In genomic region chr18:43661570-43661969, GRCh38 we compare ENCODE assay signal across 9 cellular contexts.
DNase-seq lines count a peak whose midpoint lies in the region; ATAC-seq and TF ChIP-seq lines count a peak whose summit lies in the region.
"Had no signal": no experiment of that assay in that cellular context is flagged by ENCODE, and none has a peak within 500 bp of the region (broad histone marks: within the 10 kb centered on the region; RNA-seq: fewer than 3 reads in every experiment).

No MANE protein-coding gene starts in this region.

- H3K79me2 ChIP-seq in mammary epithelial cell (ENCODE audit: insufficient read depth, low read length), result no peaks in the 10 kb centered on the region
- no peaks in the 10 kb centered on the region for H3K79me2 ChIP-seq in neural progenitor cell (ENCODE audit: low read depth)

- H3K27ac ChIP-seq in mammary epithelial cell (ENCODE audit: insufficient read depth, low read depth, low read length) (no peak overlapping the region), neural progenitor cell (no peak overlapping the region), tibial nerve (no peak overlapping the region)

- no peaks in the 10 kb centered on the region for H3K27me3 ChIP-seq in mammary epithelial cell (ENCODE audit: insufficient read depth, low read length)
- H3K27me3 ChIP-seq in neural progenitor cell, result no peaks in the 10 kb centered on the region
- no peaks in the 10 kb centered on the region for H3K27me3 ChIP-seq in tibial nerve

- H3K36me3 ChIP-seq in mammary epithelial cell (ENCODE audit: insufficient read depth, low read length) (no peaks in the 10 kb centered on the region), neural progenitor cell (no peaks in the 10 kb centered on the region), tibial nerve (no peaks in the 10 kb centered on the region)

- H3K9me3 Mint-ChIP-seq in HFFc6 (no peaks in the 10 kb centered on the region), neural progenitor cell (no peaks in the 10 kb centered on the region)
- H3K9me3 Mint-ChIP-seq: T-helper 1 cell treated with Interleukin-12 subunit alpha and Interleukin-12 subunit beta and Interleukin-4 antibody, amounts not matched to agents 30 μg/mL and 1 μg/mL, for 36 hours had no signal

- no peak for TF ChIP-seq POLR2A in tibial nerve (IDR thresholded peaks at IDR 0.05)

- TF ChIP-seq EP300 in tibial nerve (IDR thresholded peaks at IDR 0.05), result no peak

- no peak for ATAC-seq in stimulated activated naive CD8-positive, alpha-beta T cell treated with anti-CD3 and anti-CD28 coated beads, Interleukin-15, Interleukin-2, amounts not matched to agents 100 U/mL and 50 U/mL, for 24 hours

- no peak overlapping the region for H3K4me3 ChIP-seq in mammary epithelial cell (replicated peaks in 1 of 3; ENCODE audit: insufficient read depth in 1 of 3, low read depth in 2 of 3, low read length in 3 of 3)
- H3K4me3 ChIP-seq in neural progenitor cell, result no peak overlapping the region
- H3K4me3 ChIP-seq in tibial nerve, result no peak overlapping the region

- DNase-seq in HFFc6 (peak; percentile 73), NCI-H2081 (lab: John Stamatoyannopoulos, UW) (peak; percentile 48 to 77), mammary epithelial cell (peak; percentile 79), neural progenitor cell (ENCODE audit: low spot score) (peak; percentile 53), tibial nerve (ENCODE audit: low spot score in 2 of 2) (no peak), hypothalamus (lab: John Stamatoyannopoulos, UW) (no peak)
- DNase-seq in stimulated activated naive CD8-positive, alpha-beta T cell treated with anti-CD3 and anti-CD28 coated beads, Interleukin-15, Interleukin-2, amounts not matched to agents 100 U/mL and 50 U/mL, for 24 hours, result no peak

- H3K27me3 Mint-ChIP-seq in HFFc6 (ENCODE audit: insufficient read depth) (no peaks in the 10 kb centered on the region), neural progenitor cell (ENCODE audit: insufficient read depth, low read depth) (no peaks in the 10 kb centered on the region)

- intact Hi-C loops in mammary epithelial cell (cut with micrococcal nuclease), result loop anchor here (1.0 to 5.0 kb wide), 3 partner anchors 126 to 663 kb away; no protein-coding TSS in a partner anchor

- H4K20me1 ChIP-seq in mammary epithelial cell (ENCODE audit: insufficient read depth, low read length) (no peaks in the 10 kb centered on the region), neural progenitor cell (ENCODE audit: low read depth) (no peaks in the 10 kb centered on the region)

- CTCF ChIA-PET in mammary epithelial cell (lab: Charles Lee; ENCODE audit: low non-redundant PET), result interaction anchor here (0.6 to 1.0 kb wide), 3 partner anchors 145 to 1173 kb away, joined by 3 to 10 read pairs (median 3); no protein-coding TSS in a partner anchor

- H3K27ac Mint-ChIP-seq in HFFc6 (peak overlapping the region; percentile 82), neural progenitor cell (no peak overlapping the region)
- H3K27ac Mint-ChIP-seq: T-helper 1 cell treated with Interleukin-12 subunit alpha and Interleukin-12 subunit beta and Interleukin-4 antibody, amounts not matched to agents 30 μg/mL and 1 μg/mL, for 36 hours had no signal

- peaks cover 9% of the 10 kb centered on the region for H3K4me1 ChIP-seq in mammary epithelial cell (ENCODE audit: insufficient read depth, low read length)
- no peaks in the 10 kb centered on the region for H3K4me1 ChIP-seq in neural progenitor cell
- H3K4me1 ChIP-seq in tibial nerve, result no peaks in the 10 kb centered on the region

- dilution Hi-C loops in mammary epithelial cell (cut with HindIII; ENCODE audit: low sequenced_read_pairs), result no loop called here

- no peaks in the 10 kb centered on the region for H3F3A ChIP-seq in neural progenitor cell (ENCODE audit: low read depth)

- H3K4me3 Mint-ChIP-seq in HFFc6 (peak overlapping the region; percentile 77; the same call in 1 of the 2 replicates), neural progenitor cell (no peak overlapping the region)
- H3K4me3 Mint-ChIP-seq: T-helper 1 cell treated with Interleukin-12 subunit alpha and Interleukin-12 subunit beta and Interleukin-4 antibody, amounts not matched to agents 30 μg/mL and 1 μg/mL, for 36 hours had no signal

- H2AFZ ChIP-seq in mammary epithelial cell (ENCODE audit: low read depth, low read length) (peak overlapping the region; percentile 41), neural progenitor cell (replicated peaks) (peak overlapping the region; percentile 80)

- H3K9ac ChIP-seq in mammary epithelial cell (ENCODE audit: insufficient read depth, low read length) (no peak overlapping the region), neural progenitor cell (no peak overlapping the region)

- BruUV-seq in mammary epithelial cell (replicated peaks; lab: Mats Ljungman, UMichigan), result no TSS peak

- TF ChIP-seq CTCF in GM12872 (IDR thresholded peaks at IDR 0.05; ENCODE audit: insufficient read depth, low read depth, low read length) (peak; percentile 59), HFFc6 (IDR thresholded peaks at IDR 0.05) (peak; percentile 77), mammary epithelial cell (conservative IDR thresholded peaks at IDR 0.05 in 1 of 2, IDR thresholded peaks at IDR 0.05 in 1 of 2; ENCODE audit: extremely low read depth in 1 of 2, insufficient read depth in 1 of 2, low read depth in 1 of 2, low read length in 2 of 2) (peak; percentile 64 to 76), neural progenitor cell (IDR thresholded peaks at IDR 0.05) (peak; percentile 55), tibial nerve (IDR thresholded peaks at IDR 0.05) (no peak)

- no peaks in the 10 kb centered on the region for H3K36me3 Mint-ChIP-seq in HFFc6 (ENCODE audit: low read depth)
- H3K36me3 Mint-ChIP-seq in neural progenitor cell, result no peaks in the 10 kb centered on the region

- no peaks in the 10 kb centered on the region for H3K9me3 ChIP-seq in mammary epithelial cell (replicated peaks; ENCODE audit: insufficient read depth, low read length)
- no peaks in the 10 kb centered on the region for H3K9me3 ChIP-seq in neural progenitor cell (ENCODE audit: low read depth)
- H3K9me3 ChIP-seq in tibial nerve, result no peaks in the 10 kb centered on the region

- H3K4me1 Mint-ChIP-seq in HFFc6 (ENCODE audit: low read depth), result peaks cover 52% of the 10 kb centered on the region
- no peaks in the 10 kb centered on the region for H3K4me1 Mint-ChIP-seq in neural progenitor cell

- in situ Hi-C loops in mammary epithelial cell (cut with MboI; ENCODE audit: low sequenced_read_pairs in 2 of 2), result no loop called here

- WGBS in mammary epithelial cell (ENCODE audit: low coverage, missing lambda C conversion rate), result 50% methylated on average over 2 of the region's 2 CpGs
- WGBS in tibial nerve, 2 donors, result 27 to 52% methylated on average over 2 of the region's 2 CpGs

- H3K4me2 ChIP-seq in mammary epithelial cell (ENCODE audit: insufficient read depth, low read depth, low read length) (no peak overlapping the region), neural progenitor cell (no peak overlapping the region)

Comparison
In these comparisons a context has a peak if more than half of its experiments do, and no peak if none do; other contexts are left out.
1. CTCF ChIP-seq: peak in GM12872 (single experiment), HFFc6 (single experiment), mammary epithelial cell (2 of 2) and neural progenitor cell (single experiment); none in tibial nerve (0 of 5).
2. DNase-seq: peak in HFFc6 (single experiment), NCI-H2081 (2 of 2), mammary epithelial cell (single experiment) and neural progenitor cell (single experiment); none in stimulated activated naive CD8-positive, alpha-beta T cell treated with anti-CD3 and anti-CD28 coated beads, Interleukin-15, Interleukin-2, amounts not matched to agents 100 U/mL and 50 U/mL, for 24 hours (single experiment), tibial nerve (0 of 2) and hypothalamus (0 of 51).